ENCODE assay signal across 1 cellular context in genomic region chr3:42032693-42033349, GRCh38.
TF ChIP-seq lines count a peak whose summit lies in the region.

No MANE protein-coding gene starts in this region.

TF ChIP-seq in GM23338, 12 proteins besides CTCF, POLR2A, EP300 and RAD21 (continued from another document):
- no peak for TF ChIP-seq ZNF462 (CRISPR knock-in tag; IDR thresholded peaks at IDR 0.05)
- no peak for TF ChIP-seq EZH2phosphoT487 (IDR thresholded peaks at IDR 0.05; ENCODE audit: unreplicated experiment)
